Comparison of ENCODE assay signal across 11 cellular contexts in the genomic region with DNA sequence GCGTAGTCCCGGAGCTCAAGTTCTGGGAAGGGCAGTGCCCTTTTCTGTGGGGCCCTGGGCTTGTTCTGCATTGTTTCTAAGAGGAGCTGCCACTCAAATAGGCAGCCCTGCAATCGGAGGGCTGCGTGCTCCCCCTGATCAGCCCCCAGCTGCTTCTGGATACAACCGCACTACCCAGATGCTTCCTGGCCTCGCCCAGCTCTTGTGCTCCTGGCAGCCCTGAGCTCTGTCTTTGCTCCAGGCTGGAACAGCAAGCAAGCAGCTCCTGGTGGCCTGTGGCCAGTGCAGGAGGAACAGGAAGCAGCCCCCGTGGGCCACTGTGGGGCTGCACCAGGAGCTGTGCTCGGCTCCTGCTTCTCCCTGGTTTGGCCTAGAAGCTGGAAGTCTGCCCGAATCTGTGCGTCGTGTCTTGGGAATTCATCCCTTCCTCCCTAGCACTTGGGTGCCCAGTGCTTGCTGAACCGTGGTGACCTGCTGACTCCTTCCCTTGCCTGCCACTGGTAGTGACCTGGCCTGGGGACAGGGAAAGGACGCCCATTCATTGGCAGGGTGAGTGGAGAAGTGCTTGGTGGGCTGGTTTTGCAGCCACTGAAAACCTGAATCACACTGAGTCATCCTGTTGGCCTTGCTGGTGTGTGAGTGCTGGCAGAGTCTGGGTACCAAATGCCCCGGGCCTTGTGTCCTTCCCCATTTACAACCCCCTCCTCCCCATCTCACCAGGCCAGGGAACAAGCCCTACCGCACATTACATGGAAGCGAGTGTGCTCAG. TPM values are rescaled to one million over a fixed set of nuclear protein-coding genes. Genes with fewer than 3 reads are reported as not detected.
DNase-seq lines count a peak whose midpoint lies in the region; ATAC-seq and FAIRE-seq lines count a peak whose summit lies in the region.
"Had no signal": no experiment of that assay in that cellular context is flagged by ENCODE, and none has a peak within 500 bp of the region (broad histone marks: within the 10 kb centered on the region; RNA-seq: fewer than 3 reads in every experiment).

No MANE protein-coding gene starts in this region.

- H3K9ac ChIP-seq in neuronal stem cell (ENCODE audit: low read depth, low read length, poor library complexity) = no peak overlapping the region
- H3K9ac ChIP-seq: KMS-11 had no signal

- H3K4me1 ChIP-seq in neuronal stem cell (ENCODE audit: control insufficient read depth in 2 of 2, insufficient read depth in 1 of 2, low read depth in 1 of 2, low read length in 2 of 2) = peaks cover 7 to 18% of the 10 kb centered on the region in 2 donors
- H3K4me1 ChIP-seq in small intestine (ENCODE audit: control insufficient read depth in 2 of 2, insufficient read depth in 1 of 2, low read depth in 1 of 2, low read length in 1 of 2) = no peaks in the 10 kb centered on the region

- H3K4me3 ChIP-seq in neuronal stem cell (ENCODE audit: low read length in 2 of 2) (no peak overlapping the region), small intestine (ENCODE audit: low read depth in 1 of 2, low read length in 2 of 2) (no peak overlapping the region)

- ATAC-seq in GM18519 (IDR thresholded peaks at IDR 0.05; ENCODE audit: low FRiP score, unreplicated experiment) (no peak), HG03565 (IDR thresholded peaks at IDR 0.05; ENCODE audit: unreplicated experiment) (no peak)

- H3K79me1 ChIP-seq in neuronal stem cell (ENCODE audit: low read depth, low read length) = no peaks in the 10 kb centered on the region

- H2AK5ac ChIP-seq in neuronal stem cell (ENCODE audit: low read depth, low read length) = no peak overlapping the region

- no peaks in the 10 kb centered on the region for H3K36me3 ChIP-seq in neuronal stem cell (replicated peaks in 1 of 2; ENCODE audit: control insufficient read depth in 2 of 2, insufficient read depth in 2 of 2, low read length in 2 of 2)
- H3K36me3 ChIP-seq in small intestine (ENCODE audit: control insufficient read depth in 2 of 2, insufficient read depth in 2 of 2, low read length in 2 of 2) = no peaks in the 10 kb centered on the region
- H3K36me3 ChIP-seq: neutrophil had no signal

- H3K27ac ChIP-seq in neuronal stem cell (replicated peaks; ENCODE audit: low read length) (no peak overlapping the region), small intestine (ENCODE audit: low read depth in 1 of 2, low read length in 1 of 2) (peak overlapping the region in 1 of 2 donors; percentile 78)
- H3K27ac ChIP-seq: KMS-11, neutrophil had no signal

- H3K4ac ChIP-seq in neuronal stem cell (ENCODE audit: low read length) = no peak overlapping the region

- H2BK12ac ChIP-seq in neuronal stem cell (ENCODE audit: low read length) = no peak overlapping the region

- H3K4me2 ChIP-seq in neuronal stem cell (ENCODE audit: insufficient read depth, low read length, poor library complexity, severe bottlenecking) = no peak overlapping the region
- H3K4me2 ChIP-seq: KMS-11 had no signal

- no peak overlapping the region for H3K23ac ChIP-seq in neuronal stem cell (ENCODE audit: low read depth, low read length, poor library complexity)

- H2BK120ac ChIP-seq in neuronal stem cell (ENCODE audit: low read depth, low read length) = peak overlapping the region; percentile 27

- H2BK15ac ChIP-seq in neuronal stem cell (ENCODE audit: low read length) = no peak overlapping the region

- WGBS in neuronal stem cell (ENCODE audit: extremely low coverage in 2 of 2, insufficient read length in 2 of 2, insufficient replicate concordance in 1 of 2), 2 donors = no CpG with 5 or more reads among the region's 16 CpGs
- 50 to 56% (median 54%) methylated on average over 16 of the region's 16 CpGs for WGBS in small intestine, 3 donors

- H3K14ac ChIP-seq in neuronal stem cell (ENCODE audit: low read length) = no peak overlapping the region

- H2BK5ac ChIP-seq in neuronal stem cell (ENCODE audit: low read length) = peak overlapping the region; percentile 76

- FAIRE-seq in small intestine (lab: Jason Lieb, UNC) = no peak

- H4K91ac ChIP-seq in neuronal stem cell (ENCODE audit: low read depth, low read length, poor library complexity) = no peak overlapping the region

- peak overlapping the region; percentile 91 for H2AFZ ChIP-seq in neuronal stem cell (ENCODE audit: low read length)

- peak overlapping the region; percentile 75 for H3K18ac ChIP-seq in neuronal stem cell (ENCODE audit: low read length)

- H4K8ac ChIP-seq in neuronal stem cell (ENCODE audit: low read depth, low read length) = no peak overlapping the region

- H3K27me3 ChIP-seq in neuronal stem cell (ENCODE audit: control insufficient read depth in 3 of 3, insufficient read depth in 3 of 3, low read depth in 1 of 3, low read length in 3 of 3) (no peaks in the 10 kb centered on the region), small intestine (ENCODE audit: control insufficient read depth in 2 of 2, insufficient read depth in 2 of 2, low read length in 2 of 2) (no peaks in the 10 kb centered on the region)

- DNase-seq in C1 segment of cervical spinal cord (lab: John Stamatoyannopoulos, UW) (peak in 8 of 14 donors; percentile 7 to 88 (median 32)), NCI-H446 treated with DMSO at 0.1 percent for 48 hours (lab: John Stamatoyannopoulos, UW) (peak; percentile 47), fibroblast of gingiva (ENCODE audit: low read depth) (peak; percentile 69), neuronal stem cell (ENCODE audit: low spot score) (no peak), small intestine (no peak), NCI-H82 (lab: John Stamatoyannopoulos, UW) (no peak)
- DNase-seq: activated T-cell treated with anti-CD3 and anti-CD28 coated beads, Interleukin-2, amount 50 U/mL, for 24 hours had no signal

- H3K9me3 ChIP-seq in neuronal stem cell (replicated peaks in 1 of 2; ENCODE audit: control insufficient read depth in 2 of 2, insufficient read depth in 1 of 2, low read depth in 1 of 2, low read length in 2 of 2) (no peaks in the 10 kb centered on the region), small intestine (ENCODE audit: control insufficient read depth, low read depth) (no peaks in the 10 kb centered on the region)
- H3K9me3 ChIP-seq: neutrophil had no signal

RNA-seq across cellular contexts. Expression of a gene that starts 27.3 kb away (rescaled TPM):
- polyA plus RNA-seq in neuronal stem cell (2013, experiment 1 of 2) = not detected
- polyA plus RNA-seq in neuronal stem cell (2013, experiment 2 of 2) = not detected
- polyA plus RNA-seq in small intestine = under 1 TPM in 1 of 3 donors, not detected in 2; 0.06 TPM

RNA-seq across cellular contexts. Expression of a gene that starts 49.1 kb away (rescaled TPM):
- polyA plus RNA-seq in neuronal stem cell (2013, experiment 1 of 2) = 19.1 TPM
- 20.2 TPM for polyA plus RNA-seq in neuronal stem cell (2013, experiment 2 of 2)
- 10 to 100 TPM in 1 of 3 donors, 1 to 10 TPM in 2; 7.2 to 17.1 (median 7.8) TPM for polyA plus RNA-seq in small intestine

Comparison
In these comparisons a context has a peak if more than half of its experiments do, and no peak if none do; other contexts are left out.
1. DNase-seq: peak in C1 segment of cervical spinal cord (8 of 14), NCI-H446 treated with DMSO at 0.1 percent for 48 hours (single experiment) and fibroblast of gingiva (single experiment); none in neuronal stem cell (single experiment), small intestine (single experiment) and NCI-H82 (single experiment).